Comparison of ENCODE assay signal across 34 cellular contexts in the genomic region with DNA sequence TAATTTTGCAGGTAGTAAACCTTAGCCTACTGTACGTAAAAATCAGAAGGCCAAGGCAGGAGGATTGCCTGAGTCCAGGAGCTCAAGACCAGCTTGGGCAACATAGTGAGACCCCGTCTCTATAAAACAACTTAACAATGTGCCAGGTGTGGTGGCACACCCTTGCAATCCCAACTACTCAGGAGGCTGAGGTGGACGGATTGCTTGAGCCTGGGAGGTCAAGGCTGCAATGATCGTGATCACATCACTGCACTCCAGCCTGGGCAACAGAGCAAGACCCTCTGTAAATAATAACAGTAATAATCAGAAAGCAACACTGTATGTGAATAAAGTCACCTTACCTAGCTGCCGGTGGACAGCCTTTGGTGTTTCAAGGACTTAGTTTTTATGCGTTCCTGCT.
"Had no signal": no experiment of that assay in that cellular context is flagged by ENCODE, and none has a peak within 500 bp of the region (broad histone marks: within the 10 kb centered on the region; RNA-seq: fewer than 3 reads in every experiment).

No MANE protein-coding gene starts in this region.

- H3K27me3 Mint-ChIP-seq: activated CD4-positive, alpha-beta memory T cell treated with anti-CD3 and anti-CD28 coated beads for 36 hours; activated CD4-positive, alpha-beta T cell treated with anti-CD3 and anti-CD28 coated beads for 36 hours; activated CD4-positive, alpha-beta T cell treated with anti-CD3 and anti-CD28 coated beads, Interleukin-2, amount 10 ng/mL, durations not matched to agents 24 days and 14 days; activated CD8-positive, alpha-beta memory T cell treated with anti-CD3 and anti-CD28 coated beads, Interleukin-2, amount 10 ng/mL, durations not matched to agents 7 days and 5 days; activated naive CD4-positive, alpha-beta T cell treated with anti-CD3 and anti-CD28 coated beads, Interleukin-2, amount 10 ng/mL, durations not matched to agents 7 days and 5 days; activated naive CD8-positive, alpha-beta T cell treated with anti-CD3 and anti-CD28 coated beads, Interleukin-2, amount 10 ng/mL, durations not matched to agents 7 days and 5 days; brain; central memory CD8-positive, alpha-beta T cell; effector memory CD8-positive, alpha-beta T cell; T-helper 17 cell had no signal

- H3K9me3 Mint-ChIP-seq: activated CD4-positive, alpha-beta memory T cell treated with anti-CD3 and anti-CD28 coated beads for 36 hours; activated CD4-positive, alpha-beta T cell treated with anti-CD3 and anti-CD28 coated beads, Interleukin-2, amount 10 ng/mL, durations not matched to agents 24 days and 14 days; activated naive CD4-positive, alpha-beta T cell treated with anti-CD3 and anti-CD28 coated beads, Interleukin-2, amount 10 ng/mL, durations not matched to agents 7 days and 5 days; activated naive CD4-positive, alpha-beta T cell treated with anti-CD3 and anti-CD28 coated beads, Interleukin-2, amount 50 U/mL, for 72 hours; activated naive CD8-positive, alpha-beta T cell treated with anti-CD3 and anti-CD28 coated beads, Interleukin-2, amount 10 ng/mL, durations not matched to agents 7 days and 5 days; activated T-helper 1 cell treated with anti-CD3 and anti-CD28 coated beads, Interleukin-12 subunit alpha, Interleukin-12 subunit beta, Interleukin-2, Interleukin-4 antibody, amounts not matched to agents 30 ng/mL and 10 ng/mL and 1 ng/mL, durations not matched to agents 14 hours and 24 hours and 36 hours; brain; T-helper 2 cell treated with Interferon-gamma antibody and Interleukin-4, amounts not matched to agents 5 μg/mL and 100 μg/mL, for 36 hours had no signal

- H3K4me3 Mint-ChIP-seq: activated CD4-positive, alpha-beta memory T cell treated with anti-CD3 and anti-CD28 coated beads for 36 hours; activated CD4-positive, alpha-beta T cell treated with anti-CD3 and anti-CD28 coated beads for 36 hours; activated CD4-positive, alpha-beta T cell treated with anti-CD3 and anti-CD28 coated beads, Interleukin-2, amount 10 ng/mL, durations not matched to agents 24 days and 14 days; activated CD8-positive, alpha-beta memory T cell treated with anti-CD3 and anti-CD28 coated beads, Interleukin-2, amount 10 ng/mL, durations not matched to agents 7 days and 5 days; activated CD8-positive, alpha-beta T cell treated with anti-CD3 and anti-CD28 coated beads, Interleukin-2, amount 10 ng/mL, durations not matched to agents 7 days and 5 days; activated naive CD4-positive, alpha-beta T cell treated with anti-CD3 and anti-CD28 coated beads, Interleukin-2, amount 10 ng/mL, durations not matched to agents 7 days and 5 days; activated naive CD8-positive, alpha-beta T cell treated with anti-CD3 and anti-CD28 coated beads, Interleukin-2, amount 10 ng/mL, durations not matched to agents 7 days and 5 days; activated T-helper 1 cell treated with anti-CD3 and anti-CD28 coated beads, Interleukin-12 subunit alpha, Interleukin-12 subunit beta, Interleukin-2, Interleukin-4 antibody, amounts not matched to agents 30 ng/mL and 10 ng/mL and 1 ng/mL, durations not matched to agents 14 hours and 24 hours and 36 hours; brain; central memory CD8-positive, alpha-beta T cell; effector memory CD8-positive, alpha-beta T cell; T-helper 17 cell; T-helper 2 cell treated with Interferon-gamma antibody and Interleukin-4, amounts not matched to agents 5 μg/mL and 100 μg/mL, for 36 hours had no signal

- H3K4me1 ChIP-seq: esophagus muscularis mucosa, gastroesophageal sphincter, heart right ventricle had no signal

- ATAC-seq: activated CD4-positive, alpha-beta T cell treated with anti-CD3 and anti-CD28 coated beads for 36 hours; activated CD8-positive, alpha-beta memory T cell treated with anti-CD3 and anti-CD28 coated beads, Interleukin-2, amount 10 ng/mL, durations not matched to agents 7 days and 5 days; activated CD8-positive, alpha-beta T cell treated with anti-CD3 and anti-CD28 coated beads, Interleukin-2, amount 10 ng/mL, durations not matched to agents 7 days and 5 days; activated naive CD4-positive, alpha-beta T cell treated with anti-CD3 and anti-CD28 coated beads, Interleukin-2, amount 50 U/mL, for 72 hours; effector memory CD8-positive, alpha-beta T cell; gastroesophageal sphincter; T-helper 17 cell had no signal

- H3K4me1 Mint-ChIP-seq: activated CD4-positive, alpha-beta T cell treated with anti-CD3 and anti-CD28 coated beads for 36 hours; activated CD4-positive, alpha-beta T cell treated with anti-CD3 and anti-CD28 coated beads, Interleukin-2, amount 10 ng/mL, durations not matched to agents 24 days and 14 days; activated CD8-positive, alpha-beta memory T cell treated with anti-CD3 and anti-CD28 coated beads, Interleukin-2, amount 10 ng/mL, durations not matched to agents 7 days and 5 days; activated naive CD4-positive, alpha-beta T cell treated with anti-CD3 and anti-CD28 coated beads, Interleukin-2, amount 10 ng/mL, durations not matched to agents 7 days and 5 days; brain; central memory CD8-positive, alpha-beta T cell had no signal

- H3K4me3 ChIP-seq: ascending aorta, esophagus muscularis mucosa, gastroesophageal sphincter, heart right ventricle had no signal

- H3K27ac ChIP-seq: esophagus muscularis mucosa, gastroesophageal sphincter, WERI-Rb-1 had no signal

- H3K9me3 ChIP-seq: ascending aorta, esophagus muscularis mucosa, gastroesophageal sphincter had no signal

- H3K27ac Mint-ChIP-seq: activated CD4-positive, alpha-beta memory T cell treated with anti-CD3 and anti-CD28 coated beads for 36 hours; activated CD4-positive, alpha-beta T cell treated with anti-CD3 and anti-CD28 coated beads for 36 hours; activated CD8-positive, alpha-beta memory T cell treated with anti-CD3 and anti-CD28 coated beads, Interleukin-2, amount 10 ng/mL, durations not matched to agents 7 days and 5 days; activated CD8-positive, alpha-beta T cell treated with anti-CD3 and anti-CD28 coated beads, Interleukin-2, amount 10 ng/mL, durations not matched to agents 7 days and 5 days; activated naive CD4-positive, alpha-beta T cell treated with anti-CD3 and anti-CD28 coated beads, Interleukin-2, amount 50 U/mL, for 72 hours; activated naive CD8-positive, alpha-beta T cell treated with anti-CD3 and anti-CD28 coated beads, Interleukin-2, amount 10 ng/mL, durations not matched to agents 7 days and 5 days; activated T-helper 1 cell treated with anti-CD3 and anti-CD28 coated beads, Interleukin-12 subunit alpha, Interleukin-12 subunit beta, Interleukin-2, Interleukin-4 antibody, amounts not matched to agents 30 ng/mL and 10 ng/mL and 1 ng/mL, durations not matched to agents 14 hours and 24 hours and 36 hours; activated T-helper 2 cell treated with anti-CD3 and anti-CD28 coated beads, Interferon-gamma antibody, Interleukin-2, Interleukin-4, amounts not matched to agents 10 μg/mL and 5 μg/mL and 100 μg/mL, durations not matched to agents 14 hours and 24 hours and 36 hours; brain; effector memory CD8-positive, alpha-beta T cell; T-helper 17 cell; T-helper 2 cell treated with Interferon-gamma antibody and Interleukin-4, amounts not matched to agents 5 μg/mL and 100 μg/mL, for 36 hours had no signal

- H3K27me3 ChIP-seq: ascending aorta, esophagus muscularis mucosa, gastroesophageal sphincter, heart right ventricle had no signal

- DNase-seq: activated CD4-positive, alpha-beta memory T cell treated with anti-CD3 and anti-CD28 coated beads for 36 hours; activated CD4-positive, alpha-beta T cell treated with anti-CD3 and anti-CD28 coated beads for 36 hours; activated CD4-positive, alpha-beta T cell treated with anti-CD3 and anti-CD28 coated beads, Interleukin-2, amount 10 ng/mL, durations not matched to agents 24 days and 14 days; activated CD4-positive, CD25-positive, alpha-beta regulatory T cell; activated CD4-positive, CD25-positive, alpha-beta regulatory T cell treated with anti-CD3 and anti-CD28 coated beads, Interleukin-2, amount 50 U/mL, for 72 hours; activated CD8-positive, alpha-beta memory T cell treated with anti-CD3 and anti-CD28 coated beads, Interleukin-2, amount 10 ng/mL, durations not matched to agents 7 days and 5 days; activated CD8-positive, alpha-beta memory T cell treated with anti-CD3 and anti-CD28 coated beads, Interleukin-2, amount 50 U/mL, for 4 hours; activated CD8-positive, alpha-beta T cell treated with anti-CD3 and anti-CD28 coated beads, Interleukin-2, amount 10 ng/mL, durations not matched to agents 7 days and 5 days; activated effector memory CD4-positive, alpha-beta T cell treated with anti-CD3 and anti-CD28 coated beads, Interleukin-2, amount 50 U/mL, for 16 hours; activated naive CD4-positive, alpha-beta T cell; activated naive CD4-positive, alpha-beta T cell treated with anti-CD3 and anti-CD28 coated beads, Interleukin-2, amount 10 ng/mL, durations not matched to agents 7 days and 5 days; activated naive CD8-positive, alpha-beta T cell treated with anti-CD3 and anti-CD28 coated beads, Interleukin-2, amount 10 ng/mL, durations not matched to agents 7 days and 5 days; activated T-cell treated with anti-CD3 and anti-CD28 coated beads, Interleukin-2, amount 50 U/mL, for 1 hour; activated T-cell treated with anti-CD3 and anti-CD28 coated beads, Interleukin-2, amount 50 U/mL, for 48 hours; cortex of kidney; dermis blood vessel endothelial cell; effector CD4-positive, alpha-beta T cell; effector memory CD8-positive, alpha-beta T cell; erythroblast; foreskin melanocyte; heart right ventricle; T-helper 1 cell; T-helper 17 cell; T1000; WERI-Rb-1 had no signal
